ENCODE assay signal across 20 cellular contexts in the genomic region with DNA sequence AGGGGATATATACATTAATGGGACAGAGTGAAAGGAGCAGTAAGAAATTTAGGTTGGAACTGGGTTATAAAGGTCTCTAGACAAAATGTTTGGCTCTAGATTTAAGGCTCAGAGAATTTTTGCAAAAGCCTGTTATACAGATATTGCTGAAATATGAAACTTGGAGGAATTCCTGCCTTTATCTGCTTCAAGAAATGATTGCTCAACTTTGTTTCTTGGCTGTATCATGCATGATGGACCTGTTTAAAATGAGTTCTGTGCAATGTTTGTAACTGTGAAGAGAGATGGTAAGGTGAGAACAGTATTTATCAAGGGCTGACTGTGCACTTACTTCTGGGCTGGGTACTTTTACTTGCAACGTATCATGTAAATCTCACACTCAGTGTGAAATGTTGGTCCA.
"Had no signal": no experiment of that assay in that cellular context is flagged by ENCODE, and none has a peak within 500 bp of the region (broad histone marks: within the 10 kb centered on the region; RNA-seq: fewer than 3 reads in every experiment).

No MANE protein-coding gene starts in this region.

- H3K36me3 Mint-ChIP-seq: activated naive CD8-positive, alpha-beta T cell treated with anti-CD3 and anti-CD28 coated beads, Interleukin-2, amount 10 ng/mL, durations not matched to agents 7 days and 5 days; memory B cell had no signal

- H3K4me3 ChIP-seq: left lung, ovary, smooth muscle cell had no signal

- H3K9me3 Mint-ChIP-seq: activated B cell treated with CpG ODN at 0.5 μM for 24 hours; activated CD4-positive, alpha-beta memory T cell treated with anti-CD3 and anti-CD28 coated beads, Interleukin-2, amount 10 ng/mL, durations not matched to agents 7 days and 5 days; activated naive CD8-positive, alpha-beta T cell treated with anti-CD3 and anti-CD28 coated beads, Interleukin-2, amount 10 ng/mL, durations not matched to agents 7 days and 5 days; activated T-cell treated with anti-CD3 and anti-CD28 coated beads, Interleukin-2, amount 50 U/mL, for 24 hours; activated T-helper 2 cell treated with anti-CD3 and anti-CD28 coated beads, Interferon-gamma antibody, Interleukin-2, Interleukin-4, amounts not matched to agents 10 μg/mL and 5 μg/mL and 100 μg/mL, durations not matched to agents 14 hours and 24 hours and 36 hours; memory B cell; naive B cell had no signal

- H3K9me3 ChIP-seq: left lung, ovary, SK-N-SH, transverse colon had no signal

- ATAC-seq: left lung, sciatic nerve had no signal

- H3K27ac Mint-ChIP-seq: activated B cell treated with CpG ODN at 0.5 μM for 24 hours; activated CD4-positive, alpha-beta memory T cell treated with anti-CD3 and anti-CD28 coated beads, Interleukin-2, amount 10 ng/mL, durations not matched to agents 7 days and 5 days; activated naive CD8-positive, alpha-beta T cell treated with anti-CD3 and anti-CD28 coated beads, Interleukin-2, amount 10 ng/mL, durations not matched to agents 7 days and 5 days; activated T-cell treated with anti-CD3 and anti-CD28 coated beads, Interleukin-2, amount 50 U/mL, for 24 hours; activated T-helper 2 cell treated with anti-CD3 and anti-CD28 coated beads, Interferon-gamma antibody, Interleukin-2, Interleukin-4, amounts not matched to agents 10 μg/mL and 5 μg/mL and 100 μg/mL, durations not matched to agents 14 hours and 24 hours and 36 hours; memory B cell; naive B cell had no signal

- H3K9ac ChIP-seq: SK-N-SH had no signal

- H3K36me3 ChIP-seq: left lung, ovary, transverse colon had no signal

- H3K4me3 Mint-ChIP-seq: activated B cell treated with CpG ODN at 0.5 μM for 24 hours; activated CD4-positive, alpha-beta memory T cell treated with anti-CD3 and anti-CD28 coated beads, Interleukin-2, amount 10 ng/mL, durations not matched to agents 7 days and 5 days; activated naive CD8-positive, alpha-beta T cell treated with anti-CD3 and anti-CD28 coated beads, Interleukin-2, amount 10 ng/mL, durations not matched to agents 7 days and 5 days; activated T-cell treated with anti-CD3 and anti-CD28 coated beads, Interleukin-2, amount 50 U/mL, for 24 hours; memory B cell had no signal

- H3K27ac ChIP-seq: left lung, ovary had no signal

- DNase-seq: activated B cell treated with CpG ODN at 0.5 μM for 24 hours; activated CD4-positive, alpha-beta memory T cell treated with anti-CD3 and anti-CD28 coated beads, Interleukin-2, amount 10 ng/mL, durations not matched to agents 7 days and 5 days; activated CD4-positive, alpha-beta T cell treated with anti-CD3 and anti-CD28 coated beads for 48 hours; activated naive CD4-positive, alpha-beta T cell treated with Interleukin-2 at 50 U/mL for 16 hours; activated naive CD8-positive, alpha-beta T cell treated with anti-CD3 and anti-CD28 coated beads, Interleukin-2, amount 10 ng/mL, durations not matched to agents 7 days and 5 days; activated T-cell treated with anti-CD3 and anti-CD28 coated beads, Interleukin-2, amount 50 U/mL, for 24 hours; anterior cingulate cortex; cortex of kidney; erythroblast; kidney; left lung; naive B cell; ovary; SK-N-SH; stimulated activated naive CD4-positive, alpha-beta T cell; transverse colon had no signal

- H3K27me3 ChIP-seq: ovary had no signal
